Comparison of ENCODE assay signal across 24 cellular contexts in genomic region chrX:122857734-122858133, GRCh38.
"Had no signal": no experiment of that assay in that cellular context is flagged by ENCODE, and none has a peak within 500 bp of the region (broad histone marks: within the 10 kb centered on the region; RNA-seq: fewer than 3 reads in every experiment).

No MANE protein-coding gene starts in this region.

- H3K4me3 ChIP-seq: coronary artery, dorsolateral prefrontal cortex, esophagus squamous epithelium, gastrocnemius medialis, heart right ventricle, left lung, lower lobe of right lung, mucosa of descending colon had no signal

- H3K36me3 ChIP-seq: esophagus squamous epithelium, gastrocnemius medialis, heart right ventricle, left lung, lower lobe of right lung had no signal

- FAIRE-seq: islet of Langerhans had no signal

- H3K4me1 ChIP-seq: esophagus squamous epithelium, gastrocnemius medialis, heart right ventricle, left lung, lower lobe of right lung had no signal

- H3K27ac ChIP-seq: coronary artery, dorsolateral prefrontal cortex, epithelial cell of prostate, esophagus squamous epithelium, gastrocnemius medialis, heart right ventricle, left lung, lower lobe of right lung had no signal

- ATAC-seq: esophagus mucosa, gastrocnemius medialis, heart right ventricle, left cardiac atrium, left lung, left ventricle myocardium superior, lower lobe of right lung, mucosa of descending colon had no signal

- H3K27me3 ChIP-seq: esophagus squamous epithelium, gastrocnemius medialis, heart right ventricle, left lung had no signal

- H3K9me3 ChIP-seq: esophagus squamous epithelium, gastrocnemius medialis, left lung, lower lobe of right lung, mucosa of descending colon had no signal

- DNase-seq: dermis blood vessel endothelial cell; dorsolateral prefrontal cortex; effector CD4-positive, alpha-beta T cell; effector memory CD4-positive, alpha-beta T cell; erythroblast; esophagus squamous epithelium; foreskin fibroblast; foreskin melanocyte; gastrocnemius medialis; glutamatergic neuron; head of caudate nucleus; heart right ventricle; hippocampal formation; left cardiac atrium; left lung; left ventricle myocardium superior; lower lobe of right lung; mesenchymal stem cell; mucosa of descending colon; naive B cell had no signal
